ENCODE assay signal across 1 cellular context in the genomic region with DNA sequence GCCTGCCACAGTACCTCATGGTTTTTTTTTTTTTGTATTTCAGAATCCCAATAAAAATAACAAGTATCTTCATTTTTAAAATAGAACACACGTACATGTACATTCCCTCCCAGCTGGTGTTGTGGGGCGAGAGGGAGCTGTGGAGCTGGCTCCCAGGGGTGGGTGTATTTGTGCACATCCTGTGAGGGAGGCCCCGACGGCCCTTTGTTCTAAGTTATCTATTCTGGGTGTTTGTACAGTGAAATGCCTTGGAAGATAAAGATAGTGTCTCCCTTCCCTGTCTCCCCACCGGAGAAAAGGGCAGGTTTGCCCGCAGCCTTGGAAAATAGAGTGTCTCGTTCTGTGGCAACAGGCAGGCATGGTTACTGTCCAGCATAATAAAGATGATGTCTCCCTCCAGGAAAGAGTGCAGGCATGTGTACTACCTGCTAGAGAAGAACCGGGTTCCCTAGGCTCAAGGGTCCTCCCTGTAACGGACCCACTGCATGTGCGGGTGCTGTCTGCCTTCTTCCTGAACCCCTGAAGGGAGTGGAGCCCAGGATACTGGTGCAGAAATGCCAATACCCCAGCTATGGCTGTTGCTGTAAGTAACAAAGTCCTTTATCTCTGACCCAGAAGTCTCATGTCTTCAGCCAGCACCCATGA.
TF ChIP-seq lines count a peak whose summit lies in the region.

No MANE protein-coding gene starts in this region.

TF ChIP-seq in HepG2, 621 proteins besides CTCF, POLR2A, EP300 and RAD21 (continued from another document):
- TF ChIP-seq NCOA2 (CRISPR knock-in tag; IDR thresholded peaks at IDR 0.05) (0 out of 2 replicates have a peak, but pooled peaks have one; percentile 37), MLLT10 (CRISPR knock-in tag; IDR thresholded peaks at IDR 0.05) (no peak), ZNF138 (CRISPR knock-in tag; IDR thresholded peaks at IDR 0.05; ENCODE audit: low read depth) (no peak), ZNF333 (CRISPR knock-in tag; IDR thresholded peaks at IDR 0.05; ENCODE audit: borderline replicate concordance) (no peak), NR2F6 (IDR thresholded peaks at IDR 0.05) (no peak), NR2F6 (CRISPR knock-in tag; IDR thresholded peaks at IDR 0.05) (no peak), PCBP1 (IDR thresholded peaks at IDR 0.05; ENCODE audit: borderline replicate concordance, low read depth, low read length) (no peak)
- TF ChIP-seq, protein P1, sequence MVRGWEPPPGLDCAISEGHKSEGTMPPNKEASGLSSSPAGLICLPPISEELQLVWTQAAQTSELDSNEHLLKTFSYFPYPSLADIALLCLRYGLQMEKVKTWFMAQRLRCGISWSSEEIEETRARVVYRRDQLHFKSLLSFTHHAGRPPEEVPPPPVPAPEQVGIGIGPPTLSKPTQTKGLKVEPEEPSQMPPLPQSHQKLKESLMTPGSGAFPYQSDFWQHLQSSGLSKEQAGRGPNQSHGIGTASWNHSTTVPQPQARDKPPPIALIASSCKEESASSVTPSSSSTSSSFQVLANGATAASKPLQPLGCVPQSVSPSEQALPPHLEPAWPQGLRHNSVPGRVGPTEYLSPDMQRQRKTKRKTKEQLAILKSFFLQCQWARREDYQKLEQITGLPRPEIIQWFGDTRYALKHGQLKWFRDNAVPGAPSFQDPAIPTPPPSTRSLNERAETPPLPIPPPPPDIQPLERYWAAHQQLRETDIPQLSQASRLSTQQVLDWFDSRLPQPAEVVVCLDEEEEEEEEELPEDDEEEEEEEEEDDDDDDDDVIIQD (CRISPR knock-in tag; IDR thresholded peaks at IDR 0.05; ENCODE audit: low read depth): no peak
- TF ChIP-seq, protein P2, sequence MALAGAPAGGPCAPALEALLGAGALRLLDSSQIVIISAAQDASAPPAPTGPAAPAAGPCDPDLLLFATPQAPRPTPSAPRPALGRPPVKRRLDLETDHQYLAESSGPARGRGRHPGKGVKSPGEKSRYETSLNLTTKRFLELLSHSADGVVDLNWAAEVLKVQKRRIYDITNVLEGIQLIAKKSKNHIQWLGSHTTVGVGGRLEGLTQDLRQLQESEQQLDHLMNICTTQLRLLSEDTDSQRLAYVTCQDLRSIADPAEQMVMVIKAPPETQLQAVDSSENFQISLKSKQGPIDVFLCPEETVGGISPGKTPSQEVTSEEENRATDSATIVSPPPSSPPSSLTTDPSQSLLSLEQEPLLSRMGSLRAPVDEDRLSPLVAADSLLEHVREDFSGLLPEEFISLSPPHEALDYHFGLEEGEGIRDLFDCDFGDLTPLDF (CRISPR knock-in tag; IDR thresholded peaks at IDR 0.05): no peak
